Comparison of ENCODE assay signal across 1 cellular context in genomic region chr6:125986956-125987617, GRCh38.
A peak's percentile ranks its signal among the peaks of the same experiment; 100 is the strongest.
TF ChIP-seq lines count a peak whose summit lies in the region.

No MANE protein-coding gene starts in this region.

TF ChIP-seq in HepG2, 621 proteins besides CTCF, POLR2A, EP300 and RAD21 (continued from another document and continues in another):
- TF ChIP-seq ZNF710 (CRISPR knock-in tag; IDR thresholded peaks at IDR 0.05; ENCODE audit: borderline replicate concordance) = no peak
- no peak for TF ChIP-seq CCAR2 (optimal IDR thresholded peaks at IDR 0.05; ENCODE audit: low read depth, low read length)
- no peak for TF ChIP-seq SMARCC2 (IDR thresholded peaks at IDR 0.05)
- no peak for TF ChIP-seq ZNF256 (CRISPR knock-in tag; conservative IDR thresholded peaks at IDR 0.05)
- TF ChIP-seq TGIF2 (CRISPR knock-in tag; IDR thresholded peaks at IDR 0.05) = peak; percentile 19; the same call in 1 of the 2 replicates
- TF ChIP-seq ZSCAN12 (CRISPR knock-in tag; IDR thresholded peaks at IDR 0.05) = 0 out of 2 replicates have a peak, but pooled peaks have one; percentile 44
- TF ChIP-seq GATAD2A (CRISPR knock-in tag; IDR thresholded peaks at IDR 0.05) = 0 out of 2 replicates have a peak, but pooled peaks have one; percentile 6
- peak; percentile 59; the same call in 1 of the 2 replicates for TF ChIP-seq PRDM15 (CRISPR knock-in tag; IDR thresholded peaks at IDR 0.05)
- no peak for TF ChIP-seq HDAC2 (CRISPR knock-in tag; IDR thresholded peaks at IDR 0.05)
- TF ChIP-seq, protein P1, sequence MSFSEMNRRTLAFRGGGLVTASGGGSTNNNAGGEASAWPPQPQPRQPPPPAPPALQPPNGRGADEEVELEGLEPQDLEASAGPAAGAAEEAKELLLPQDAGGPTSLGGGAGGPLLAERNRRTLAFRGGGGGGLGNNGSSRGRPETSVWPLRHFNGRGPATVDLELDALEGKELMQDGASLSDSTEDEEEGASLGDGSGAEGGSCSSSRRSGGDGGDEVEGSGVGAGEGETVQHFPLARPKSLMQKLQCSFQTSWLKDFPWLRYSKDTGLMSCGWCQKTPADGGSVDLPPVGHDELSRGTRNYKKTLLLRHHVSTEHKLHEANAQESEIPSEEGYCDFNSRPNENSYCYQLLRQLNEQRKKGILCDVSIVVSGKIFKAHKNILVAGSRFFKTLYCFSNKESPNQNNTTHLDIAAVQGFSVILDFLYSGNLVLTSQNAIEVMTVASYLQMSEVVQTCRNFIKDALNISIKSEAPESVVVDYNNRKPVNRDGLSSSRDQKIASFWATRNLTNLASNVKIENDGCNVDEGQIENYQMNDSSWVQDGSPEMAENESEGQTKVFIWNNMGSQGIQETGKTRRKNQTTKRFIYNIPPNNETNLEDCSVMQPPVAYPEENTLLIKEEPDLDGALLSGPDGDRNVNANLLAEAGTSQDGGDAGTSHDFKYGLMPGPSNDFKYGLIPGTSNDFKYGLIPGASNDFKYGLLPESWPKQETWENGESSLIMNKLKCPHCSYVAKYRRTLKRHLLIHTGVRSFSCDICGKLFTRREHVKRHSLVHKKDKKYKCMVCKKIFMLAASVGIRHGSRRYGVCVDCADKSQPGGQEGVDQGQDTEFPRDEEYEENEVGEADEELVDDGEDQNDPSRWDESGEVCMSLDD (CRISPR knock-in tag; IDR thresholded peaks at IDR 0.05; ENCODE audit: borderline replicate concordance) = 0 out of 2 replicates have a peak, but pooled peaks have one; percentile 32
- no peak for TF ChIP-seq MTA3 (CRISPR knock-in tag; IDR thresholded peaks at IDR 0.05)
- TF ChIP-seq SMAD9 (CRISPR knock-in tag; IDR thresholded peaks at IDR 0.05) = no peak
- TF ChIP-seq ZNF660 (CRISPR knock-in tag; IDR thresholded peaks at IDR 0.05; ENCODE audit: borderline replicate concordance, low read depth) = no peak
- TF ChIP-seq RORA (CRISPR knock-in tag; IDR thresholded peaks at IDR 0.05) = no peak
- TF ChIP-seq, protein P2, sequence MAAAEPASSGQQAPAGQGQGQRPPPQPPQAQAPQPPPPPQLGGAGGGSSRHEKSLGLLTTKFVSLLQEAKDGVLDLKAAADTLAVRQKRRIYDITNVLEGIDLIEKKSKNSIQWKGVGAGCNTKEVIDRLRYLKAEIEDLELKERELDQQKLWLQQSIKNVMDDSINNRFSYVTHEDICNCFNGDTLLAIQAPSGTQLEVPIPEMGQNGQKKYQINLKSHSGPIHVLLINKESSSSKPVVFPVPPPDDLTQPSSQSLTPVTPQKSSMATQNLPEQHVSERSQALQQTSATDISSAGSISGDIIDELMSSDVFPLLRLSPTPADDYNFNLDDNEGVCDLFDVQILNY (CRISPR knock-in tag; conservative IDR thresholded peaks at IDR 0.05) = no peak
- peak; percentile 47; the same call in 1 of the 2 replicates for TF ChIP-seq FOXJ3 (CRISPR knock-in tag; IDR thresholded peaks at IDR 0.05; ENCODE audit: borderline replicate concordance)
- TF ChIP-seq NAIF1 (CRISPR knock-in tag; IDR thresholded peaks at IDR 0.05; ENCODE audit: borderline replicate concordance) = peak; percentile 89
- no peak for TF ChIP-seq GABPA (IDR thresholded peaks at IDR 0.05; ENCODE audit: low read depth, low read length)
- no peak for TF ChIP-seq GABPA (CRISPR knock-in tag; IDR thresholded peaks at IDR 0.05; ENCODE audit: low read depth)
- 0 out of 2 replicates have a peak, but pooled peaks have one; percentile 9 for TF ChIP-seq ZFP36L1 (CRISPR knock-in tag; IDR thresholded peaks at IDR 0.05)
- TF ChIP-seq, protein P3, sequence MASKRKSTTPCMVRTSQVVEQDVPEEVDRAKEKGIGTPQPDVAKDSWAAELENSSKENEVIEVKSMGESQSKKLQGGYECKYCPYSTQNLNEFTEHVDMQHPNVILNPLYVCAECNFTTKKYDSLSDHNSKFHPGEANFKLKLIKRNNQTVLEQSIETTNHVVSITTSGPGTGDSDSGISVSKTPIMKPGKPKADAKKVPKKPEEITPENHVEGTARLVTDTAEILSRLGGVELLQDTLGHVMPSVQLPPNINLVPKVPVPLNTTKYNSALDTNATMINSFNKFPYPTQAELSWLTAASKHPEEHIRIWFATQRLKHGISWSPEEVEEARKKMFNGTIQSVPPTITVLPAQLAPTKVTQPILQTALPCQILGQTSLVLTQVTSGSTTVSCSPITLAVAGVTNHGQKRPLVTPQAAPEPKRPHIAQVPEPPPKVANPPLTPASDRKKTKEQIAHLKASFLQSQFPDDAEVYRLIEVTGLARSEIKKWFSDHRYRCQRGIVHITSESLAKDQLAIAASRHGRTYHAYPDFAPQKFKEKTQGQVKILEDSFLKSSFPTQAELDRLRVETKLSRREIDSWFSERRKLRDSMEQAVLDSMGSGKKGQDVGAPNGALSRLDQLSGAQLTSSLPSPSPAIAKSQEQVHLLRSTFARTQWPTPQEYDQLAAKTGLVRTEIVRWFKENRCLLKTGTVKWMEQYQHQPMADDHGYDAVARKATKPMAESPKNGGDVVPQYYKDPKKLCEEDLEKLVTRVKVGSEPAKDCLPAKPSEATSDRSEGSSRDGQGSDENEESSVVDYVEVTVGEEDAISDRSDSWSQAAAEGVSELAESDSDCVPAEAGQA (IDR thresholded peaks at IDR 0.05; ENCODE audit: low read depth) = no peak
- TF ChIP-seq, protein P3 (CRISPR knock-in tag; IDR thresholded peaks at IDR 0.05; ENCODE audit: borderline replicate concordance) = peak; percentile 77; the same call in 1 of the 2 replicates
- TF ChIP-seq ZNF17 (CRISPR knock-in tag; IDR thresholded peaks at IDR 0.05) = no peak
- no peak for TF ChIP-seq ZNF10 (CRISPR knock-in tag; IDR thresholded peaks at IDR 0.05; ENCODE audit: borderline replicate concordance, low read depth)
- no peak for TF ChIP-seq ZNF3 (CRISPR knock-in tag; IDR thresholded peaks at IDR 0.05)
- 0 out of 2 replicates have a peak, but pooled peaks have one; percentile 7 for TF ChIP-seq ZNF570 (CRISPR knock-in tag; IDR thresholded peaks at IDR 0.05; ENCODE audit: borderline replicate concordance)
- TF ChIP-seq RXRA (CRISPR knock-in tag; IDR thresholded peaks at IDR 0.05) = no peak
- TF ChIP-seq MAFF (IDR thresholded peaks at IDR 0.05; ENCODE audit: low read depth, low read length) = peak; percentile 49; the same call in 1 of the 2 replicates
- TF ChIP-seq HDAC1 (CRISPR knock-in tag; IDR thresholded peaks at IDR 0.05) = no peak
- peak in 1 of 2 experiments; percentile 1; a peak in 2 of 4 replicates for TF ChIP-seq HMGXB4 (CRISPR knock-in tag; IDR thresholded peaks at IDR 0.05; ENCODE audit: borderline replicate concordance in 1 of 2, low read depth in 1 of 2)
- no peak for TF ChIP-seq SMARCE1 (IDR thresholded peaks at IDR 0.05; ENCODE audit: borderline replicate concordance)
- 0 out of 2 replicates have a peak, but pooled peaks have one; percentile 64 for TF ChIP-seq ZBTB46 (CRISPR knock-in tag; IDR thresholded peaks at IDR 0.05; ENCODE audit: borderline replicate concordance)
